In the genomic region with DNA sequence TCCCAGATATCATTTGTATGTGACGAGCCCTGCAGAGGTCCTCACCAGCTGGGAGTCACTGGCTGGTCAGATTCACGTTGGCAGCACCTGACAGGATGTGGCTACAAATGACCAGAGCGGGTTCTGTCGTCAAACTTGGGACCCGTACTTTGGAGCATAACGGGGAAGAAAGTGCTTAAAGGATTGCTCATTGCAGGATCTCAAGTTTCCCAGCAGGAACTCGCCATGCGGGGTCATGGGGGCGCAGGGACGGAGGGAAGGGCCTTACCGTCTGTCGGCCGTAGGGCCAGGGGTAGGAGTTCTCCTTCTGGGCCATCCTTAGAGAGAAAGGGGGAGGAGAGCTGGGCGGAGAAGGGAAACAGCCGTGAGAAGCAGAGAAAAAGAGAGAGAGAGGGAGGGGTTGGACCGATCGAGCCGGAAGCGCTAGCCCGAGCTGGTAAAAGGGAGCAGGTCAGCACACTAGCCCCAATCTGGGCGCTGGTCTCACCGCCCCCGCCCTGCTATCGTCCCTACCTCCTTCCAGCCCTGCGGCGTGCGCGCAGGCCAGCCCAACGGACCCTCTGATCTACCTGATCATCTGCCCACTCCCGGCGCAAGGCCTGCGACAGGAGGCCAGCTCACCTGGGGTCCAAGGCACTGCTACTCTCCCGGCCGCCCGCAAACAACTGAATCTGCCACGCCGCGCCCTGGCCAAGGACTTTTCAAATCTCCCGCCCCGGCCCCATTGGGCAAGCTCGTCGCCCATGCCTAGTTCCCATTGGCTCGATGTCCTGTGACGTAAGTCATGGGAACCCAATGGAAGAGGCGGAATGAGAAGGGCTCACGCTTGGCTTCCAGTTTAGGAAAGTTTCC, we compare ENCODE assay signal across 1 cellular context.
A peak's percentile ranks its signal among the peaks of the same experiment; 100 is the strongest.
TF ChIP-seq lines count a peak whose summit lies in the region.

A gene (minus strand): TSS at position 667 of the 852 bp plus-strand sequence. CDS start 351 bp downstream, at position 316.

TF ChIP-seq in HepG2, 621 proteins besides CTCF, POLR2A, EP300 and RAD21 (continued from another document and continues in another):
- TF ChIP-seq ZNF879 (CRISPR knock-in tag; IDR thresholded peaks at IDR 0.05) (peak; percentile 36; the same call in 1 of the 2 replicates), MATR3 (CRISPR knock-in tag; IDR thresholded peaks at IDR 0.05) (no peak), HNRNPK (IDR thresholded peaks at IDR 0.05; ENCODE audit: low read depth, low read length, poor library complexity, severe bottlenecking) (no peak), ZNF644 (CRISPR knock-in tag; IDR thresholded peaks at IDR 0.05; ENCODE audit: low read depth) (no peak), FOXK1 (CRISPR knock-in tag; IDR thresholded peaks at IDR 0.05; ENCODE audit: borderline replicate concordance, low read depth) (no peak; the same call in 1 of the 2 replicates), NFIB (CRISPR knock-in tag; IDR thresholded peaks at IDR 0.05; ENCODE audit: borderline replicate concordance) (no peak), CHCHD3 (CRISPR knock-in tag; IDR thresholded peaks at IDR 0.05) (peak; percentile 80; the same call in 1 of the 2 replicates), ZNF292 (CRISPR knock-in tag; IDR thresholded peaks at IDR 0.05; ENCODE audit: borderline replicate concordance, low read depth) (0 out of 2 replicates have a peak, but pooled peaks have one; percentile 28), RFXANK (CRISPR knock-in tag; IDR thresholded peaks at IDR 0.05) (no peak), LCORL (IDR thresholded peaks at IDR 0.05) (no peak), LCORL (CRISPR knock-in tag; IDR thresholded peaks at IDR 0.05) (no peak), SIX1 (CRISPR knock-in tag; IDR thresholded peaks at IDR 0.05; ENCODE audit: borderline replicate concordance) (no peak), ZNF883 (CRISPR knock-in tag; IDR thresholded peaks at IDR 0.05; ENCODE audit: not compliant biosample characterization) (peak; percentile 33), NFYB (CRISPR knock-in tag; IDR thresholded peaks at IDR 0.05) (peak; percentile 92), MTA1 (CRISPR knock-in tag; IDR thresholded peaks at IDR 0.05; ENCODE audit: borderline replicate concordance) (peak; percentile 58; the same call in 1 of the 2 replicates), ZNF570 (CRISPR knock-in tag; IDR thresholded peaks at IDR 0.05; ENCODE audit: borderline replicate concordance) (0 out of 2 replicates have a peak, but pooled peaks have one; percentile 53), ZNF350 (CRISPR knock-in tag; IDR thresholded peaks at IDR 0.05; ENCODE audit: borderline replicate concordance, low read depth) (no peak), ZNF629 (CRISPR knock-in tag; conservative IDR thresholded peaks at IDR 0.05) (no peak), ZNF326 (CRISPR knock-in tag; IDR thresholded peaks at IDR 0.05; ENCODE audit: borderline replicate concordance) (no peak), ZNF224 (CRISPR knock-in tag; IDR thresholded peaks at IDR 0.05) (no peak), ZKSCAN1 (IDR thresholded peaks at IDR 0.05; ENCODE audit: low read length) (no peak), XBP1 (CRISPR knock-in tag; IDR thresholded peaks at IDR 0.05) (no peak), SMARCE1 (IDR thresholded peaks at IDR 0.05; ENCODE audit: borderline replicate concordance) (no peak)
- TF ChIP-seq, protein P1, sequence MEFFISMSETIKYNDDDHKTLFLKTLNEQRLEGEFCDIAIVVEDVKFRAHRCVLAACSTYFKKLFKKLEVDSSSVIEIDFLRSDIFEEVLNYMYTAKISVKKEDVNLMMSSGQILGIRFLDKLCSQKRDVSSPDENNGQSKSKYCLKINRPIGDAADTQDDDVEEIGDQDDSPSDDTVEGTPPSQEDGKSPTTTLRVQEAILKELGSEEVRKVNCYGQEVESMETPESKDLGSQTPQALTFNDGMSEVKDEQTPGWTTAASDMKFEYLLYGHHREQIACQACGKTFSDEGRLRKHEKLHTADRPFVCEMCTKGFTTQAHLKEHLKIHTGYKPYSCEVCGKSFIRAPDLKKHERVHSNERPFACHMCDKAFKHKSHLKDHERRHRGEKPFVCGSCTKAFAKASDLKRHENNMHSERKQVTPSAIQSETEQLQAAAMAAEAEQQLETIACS (CRISPR knock-in tag; IDR thresholded peaks at IDR 0.05) = no peak
- TF ChIP-seq, protein P2, sequence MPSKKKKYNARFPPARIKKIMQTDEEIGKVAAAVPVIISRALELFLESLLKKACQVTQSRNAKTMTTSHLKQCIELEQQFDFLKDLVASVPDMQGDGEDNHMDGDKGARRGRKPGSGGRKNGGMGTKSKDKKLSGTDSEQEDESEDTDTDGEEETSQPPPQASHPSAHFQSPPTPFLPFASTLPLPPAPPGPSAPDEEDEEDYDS (CRISPR knock-in tag; IDR thresholded peaks at IDR 0.05) = peak; percentile 89
- TF ChIP-seq, protein P3, sequence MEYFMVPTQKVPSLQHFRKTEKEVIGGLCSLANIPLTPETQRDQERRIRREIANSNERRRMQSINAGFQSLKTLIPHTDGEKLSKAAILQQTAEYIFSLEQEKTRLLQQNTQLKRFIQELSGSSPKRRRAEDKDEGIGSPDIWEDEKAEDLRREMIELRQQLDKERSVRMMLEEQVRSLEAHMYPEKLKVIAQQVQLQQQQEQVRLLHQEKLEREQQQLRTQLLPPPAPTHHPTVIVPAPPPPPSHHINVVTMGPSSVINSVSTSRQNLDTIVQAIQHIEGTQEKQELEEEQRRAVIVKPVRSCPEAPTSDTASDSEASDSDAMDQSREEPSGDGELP (IDR thresholded peaks at IDR 0.05; ENCODE audit: borderline replicate concordance, low read depth) = peak; percentile 62; the same call in 1 of the 2 replicates
- TF ChIP-seq, protein P4, sequence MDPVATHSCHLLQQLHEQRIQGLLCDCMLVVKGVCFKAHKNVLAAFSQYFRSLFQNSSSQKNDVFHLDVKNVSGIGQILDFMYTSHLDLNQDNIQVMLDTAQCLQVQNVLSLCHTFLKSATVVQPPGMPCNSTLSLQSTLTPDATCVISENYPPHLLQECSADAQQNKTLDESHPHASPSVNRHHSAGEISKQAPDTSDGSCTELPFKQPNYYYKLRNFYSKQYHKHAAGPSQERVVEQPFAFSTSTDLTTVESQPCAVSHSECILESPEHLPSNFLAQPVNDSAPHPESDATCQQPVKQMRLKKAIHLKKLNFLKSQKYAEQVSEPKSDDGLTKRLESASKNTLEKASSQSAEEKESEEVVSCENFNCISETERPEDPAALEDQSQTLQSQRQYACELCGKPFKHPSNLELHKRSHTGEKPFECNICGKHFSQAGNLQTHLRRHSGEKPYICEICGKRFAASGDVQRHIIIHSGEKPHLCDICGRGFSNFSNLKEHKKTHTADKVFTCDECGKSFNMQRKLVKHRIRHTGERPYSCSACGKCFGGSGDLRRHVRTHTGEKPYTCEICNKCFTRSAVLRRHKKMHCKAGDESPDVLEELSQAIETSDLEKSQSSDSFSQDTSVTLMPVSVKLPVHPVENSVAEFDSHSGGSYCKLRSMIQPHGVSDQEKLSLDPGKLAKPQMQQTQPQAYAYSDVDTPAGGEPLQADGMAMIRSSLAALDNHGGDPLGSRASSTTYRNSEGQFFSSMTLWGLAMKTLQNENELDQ (CRISPR knock-in tag; IDR thresholded peaks at IDR 0.05; ENCODE audit: borderline replicate concordance) = no peak
- TF ChIP-seq, protein P5, sequence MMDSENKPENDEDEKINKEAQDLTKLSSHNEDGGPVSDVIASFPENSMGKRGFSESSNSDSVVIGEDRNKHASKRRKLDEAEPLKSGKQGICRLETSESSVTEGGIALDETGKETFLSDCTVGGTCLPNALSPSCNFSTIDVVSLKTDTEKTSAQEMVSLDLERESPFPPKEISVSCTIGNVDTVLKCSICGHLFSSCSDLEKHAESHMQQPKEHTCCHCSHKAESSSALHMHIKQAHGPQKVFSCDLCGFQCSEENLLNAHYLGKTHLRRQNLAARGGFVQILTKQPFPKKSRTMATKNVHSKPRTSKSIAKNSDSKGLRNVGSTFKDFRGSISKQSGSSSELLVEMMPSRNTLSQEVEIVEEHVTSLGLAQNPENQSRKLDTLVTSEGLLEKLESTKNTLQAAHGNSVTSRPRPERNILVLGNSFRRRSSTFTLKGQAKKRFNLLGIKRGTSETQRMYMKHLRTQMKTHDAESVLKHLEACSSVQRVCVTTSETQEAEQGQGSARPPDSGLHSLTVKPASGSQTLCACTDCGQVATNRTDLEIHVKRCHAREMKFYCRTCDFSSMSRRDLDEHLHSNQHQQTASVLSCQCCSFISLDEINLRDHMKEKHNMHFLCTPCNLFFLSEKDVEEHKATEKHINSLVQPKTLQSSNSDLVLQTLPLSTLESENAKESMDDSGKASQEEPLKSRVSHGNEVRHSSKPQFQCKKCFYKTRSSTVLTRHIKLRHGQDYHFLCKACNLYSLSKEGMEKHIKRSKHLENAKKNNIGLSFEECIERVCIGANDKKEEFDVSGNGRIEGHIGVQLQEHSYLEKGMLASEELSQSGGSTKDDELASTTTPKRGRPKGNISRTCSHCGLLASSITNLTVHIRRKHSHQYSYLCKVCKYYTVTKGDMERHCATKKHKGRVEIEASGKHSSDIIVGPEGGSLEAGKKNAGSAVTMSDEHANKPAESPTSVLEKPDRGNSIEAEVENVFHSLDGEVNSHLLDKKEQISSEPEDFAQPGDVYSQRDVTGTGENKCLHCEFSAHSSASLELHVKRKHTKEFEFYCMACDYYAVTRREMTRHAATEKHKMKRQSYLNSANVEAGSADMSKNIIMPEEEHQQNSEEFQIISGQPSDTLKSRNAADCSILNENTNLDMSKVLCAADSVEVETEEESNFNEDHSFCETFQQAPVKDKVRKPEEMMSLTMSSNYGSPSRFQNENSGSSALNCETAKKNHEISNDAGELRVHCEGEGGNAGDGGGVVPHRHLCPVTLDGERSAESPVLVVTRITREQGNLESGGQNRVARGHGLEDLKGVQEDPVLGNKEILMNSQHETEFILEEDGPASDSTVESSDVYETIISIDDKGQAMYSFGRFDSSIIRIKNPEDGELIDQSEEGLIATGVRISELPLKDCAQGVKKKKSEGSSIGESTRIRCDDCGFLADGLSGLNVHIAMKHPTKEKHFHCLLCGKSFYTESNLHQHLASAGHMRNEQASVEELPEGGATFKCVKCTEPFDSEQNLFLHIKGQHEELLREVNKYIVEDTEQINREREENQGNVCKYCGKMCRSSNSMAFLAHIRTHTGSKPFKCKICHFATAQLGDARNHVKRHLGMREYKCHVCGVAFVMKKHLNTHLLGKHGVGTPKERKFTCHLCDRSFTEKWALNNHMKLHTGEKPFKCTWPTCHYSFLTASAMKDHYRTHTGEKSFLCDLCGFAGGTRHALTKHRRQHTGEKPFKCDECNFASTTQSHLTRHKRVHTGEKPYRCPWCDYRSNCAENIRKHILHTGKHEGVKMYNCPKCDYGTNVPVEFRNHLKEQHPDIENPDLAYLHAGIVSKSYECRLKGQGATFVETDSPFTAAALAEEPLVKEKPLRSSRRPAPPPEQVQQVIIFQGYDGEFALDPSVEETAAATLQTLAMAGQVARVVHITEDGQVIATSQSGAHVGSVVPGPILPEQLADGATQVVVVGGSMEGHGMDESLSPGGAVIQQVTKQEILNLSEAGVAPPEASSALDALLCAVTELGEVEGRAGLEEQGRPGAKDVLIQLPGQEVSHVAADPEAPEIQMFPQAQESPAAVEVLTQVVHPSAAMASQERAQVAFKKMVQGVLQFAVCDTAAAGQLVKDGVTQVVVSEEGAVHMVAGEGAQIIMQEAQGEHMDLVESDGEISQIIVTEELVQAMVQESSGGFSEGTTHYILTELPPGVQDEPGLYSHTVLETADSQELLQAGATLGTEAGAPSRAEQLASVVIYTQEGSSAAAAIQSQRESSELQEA (CRISPR knock-in tag; IDR thresholded peaks at IDR 0.05; ENCODE audit: not compliant biosample characterization) = no peak
- TF ChIP-seq, protein P6, sequence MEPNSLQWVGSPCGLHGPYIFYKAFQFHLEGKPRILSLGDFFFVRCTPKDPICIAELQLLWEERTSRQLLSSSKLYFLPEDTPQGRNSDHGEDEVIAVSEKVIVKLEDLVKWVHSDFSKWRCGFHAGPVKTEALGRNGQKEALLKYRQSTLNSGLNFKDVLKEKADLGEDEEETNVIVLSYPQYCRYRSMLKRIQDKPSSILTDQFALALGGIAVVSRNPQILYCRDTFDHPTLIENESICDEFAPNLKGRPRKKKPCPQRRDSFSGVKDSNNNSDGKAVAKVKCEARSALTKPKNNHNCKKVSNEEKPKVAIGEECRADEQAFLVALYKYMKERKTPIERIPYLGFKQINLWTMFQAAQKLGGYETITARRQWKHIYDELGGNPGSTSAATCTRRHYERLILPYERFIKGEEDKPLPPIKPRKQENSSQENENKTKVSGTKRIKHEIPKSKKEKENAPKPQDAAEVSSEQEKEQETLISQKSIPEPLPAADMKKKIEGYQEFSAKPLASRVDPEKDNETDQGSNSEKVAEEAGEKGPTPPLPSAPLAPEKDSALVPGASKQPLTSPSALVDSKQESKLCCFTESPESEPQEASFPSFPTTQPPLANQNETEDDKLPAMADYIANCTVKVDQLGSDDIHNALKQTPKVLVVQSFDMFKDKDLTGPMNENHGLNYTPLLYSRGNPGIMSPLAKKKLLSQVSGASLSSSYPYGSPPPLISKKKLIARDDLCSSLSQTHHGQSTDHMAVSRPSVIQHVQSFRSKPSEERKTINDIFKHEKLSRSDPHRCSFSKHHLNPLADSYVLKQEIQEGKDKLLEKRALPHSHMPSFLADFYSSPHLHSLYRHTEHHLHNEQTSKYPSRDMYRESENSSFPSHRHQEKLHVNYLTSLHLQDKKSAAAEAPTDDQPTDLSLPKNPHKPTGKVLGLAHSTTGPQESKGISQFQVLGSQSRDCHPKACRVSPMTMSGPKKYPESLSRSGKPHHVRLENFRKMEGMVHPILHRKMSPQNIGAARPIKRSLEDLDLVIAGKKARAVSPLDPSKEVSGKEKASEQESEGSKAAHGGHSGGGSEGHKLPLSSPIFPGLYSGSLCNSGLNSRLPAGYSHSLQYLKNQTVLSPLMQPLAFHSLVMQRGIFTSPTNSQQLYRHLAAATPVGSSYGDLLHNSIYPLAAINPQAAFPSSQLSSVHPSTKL (CRISPR knock-in tag; IDR thresholded peaks at IDR 0.05) = no peak; the same call in 1 of the 2 replicates
- TF ChIP-seq, protein P7, sequence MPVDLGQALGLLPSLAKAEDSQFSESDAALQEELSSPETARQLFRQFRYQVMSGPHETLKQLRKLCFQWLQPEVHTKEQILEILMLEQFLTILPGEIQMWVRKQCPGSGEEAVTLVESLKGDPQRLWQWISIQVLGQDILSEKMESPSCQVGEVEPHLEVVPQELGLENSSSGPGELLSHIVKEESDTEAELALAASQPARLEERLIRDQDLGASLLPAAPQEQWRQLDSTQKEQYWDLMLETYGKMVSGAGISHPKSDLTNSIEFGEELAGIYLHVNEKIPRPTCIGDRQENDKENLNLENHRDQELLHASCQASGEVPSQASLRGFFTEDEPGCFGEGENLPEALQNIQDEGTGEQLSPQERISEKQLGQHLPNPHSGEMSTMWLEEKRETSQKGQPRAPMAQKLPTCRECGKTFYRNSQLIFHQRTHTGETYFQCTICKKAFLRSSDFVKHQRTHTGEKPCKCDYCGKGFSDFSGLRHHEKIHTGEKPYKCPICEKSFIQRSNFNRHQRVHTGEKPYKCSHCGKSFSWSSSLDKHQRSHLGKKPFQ (CRISPR knock-in tag; IDR thresholded peaks at IDR 0.05; ENCODE audit: insufficient replicate concordance) = no peak
